12 cellular contexts compared by ENCODE assay signal in the genomic region with DNA sequence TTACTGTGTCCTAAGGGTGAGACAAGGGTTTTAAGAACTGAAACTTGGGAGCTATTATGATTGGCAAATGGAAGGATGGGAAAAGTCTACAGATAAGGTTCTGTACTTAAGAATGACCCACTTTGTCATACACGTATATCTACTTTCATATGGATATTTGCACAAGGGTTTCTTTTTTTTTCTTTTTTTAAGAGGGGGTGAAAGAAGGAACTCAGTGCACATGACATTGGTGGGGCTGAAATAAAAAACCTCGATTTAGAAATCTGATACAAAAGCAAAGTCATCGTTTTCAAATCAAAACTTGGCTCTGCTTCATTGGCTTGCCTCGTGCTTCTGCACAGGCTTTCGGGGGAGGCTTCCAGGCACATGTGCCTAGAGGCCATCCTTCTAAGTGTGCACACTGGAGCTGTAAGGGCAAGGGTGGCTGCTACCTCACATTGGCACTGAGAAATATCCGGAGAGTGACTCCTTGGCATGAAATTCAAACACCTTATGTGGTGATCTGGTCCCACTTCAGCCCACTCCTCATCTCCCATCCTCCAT.
"Had no signal": no experiment of that assay in that cellular context is flagged by ENCODE, and none has a peak within 500 bp of the region (broad histone marks: within the 10 kb centered on the region; RNA-seq: fewer than 3 reads in every experiment).

No MANE protein-coding gene starts in this region.

- H3K9ac ChIP-seq: neural progenitor cell had no signal

- H3K4me2 ChIP-seq: hepatocyte, neural progenitor cell had no signal

- H3K36me3 Mint-ChIP-seq: activated naive CD4-positive, alpha-beta T cell treated with anti-CD3 and anti-CD28 coated beads, Interleukin-2, amount 10 ng/mL, durations not matched to agents 7 days and 5 days; mesothelial cell of epicardium; neural progenitor cell had no signal

- H3K36me3 ChIP-seq: colonic mucosa, neural progenitor cell, pancreas, tibial nerve had no signal

- H3K27ac ChIP-seq: colonic mucosa, epithelial cell of prostate, hepatocyte, neural progenitor cell, pancreas had no signal

- H3K9me3 ChIP-seq: colonic mucosa, pancreas, tibial nerve had no signal

- H3K27me3 ChIP-seq: colonic mucosa, hepatocyte, neural progenitor cell, pancreas, tibial nerve had no signal

- H2AFZ ChIP-seq: hepatocyte, neural progenitor cell had no signal

- DNase-seq: activated CD4-positive, alpha-beta T cell treated with anti-CD3 and anti-CD28 coated beads, Interleukin-2, amount 10 ng/mL, durations not matched to agents 7 days and 5 days; activated naive CD4-positive, alpha-beta T cell treated with anti-CD3 and anti-CD28 coated beads, Interleukin-2, amount 10 ng/mL, durations not matched to agents 7 days and 5 days; activated T-cell treated with anti-CD3 and anti-CD28 coated beads for 4 hours; colonic mucosa; effector CD4-positive, alpha-beta T cell; pancreas had no signal

- H3K4me1 ChIP-seq: colonic mucosa, neural progenitor cell, pancreas had no signal

- H3K4me3 ChIP-seq: colonic mucosa, hepatocyte, neural progenitor cell, pancreas, tibial nerve had no signal

- H3K79me2 ChIP-seq: hepatocyte had no signal

- H3K4me3 Mint-ChIP-seq: activated CD4-positive, alpha-beta T cell treated with anti-CD3 and anti-CD28 coated beads, Interleukin-2, amount 10 ng/mL, durations not matched to agents 7 days and 5 days; activated naive CD4-positive, alpha-beta T cell treated with anti-CD3 and anti-CD28 coated beads, Interleukin-2, amount 10 ng/mL, durations not matched to agents 7 days and 5 days; mesothelial cell of epicardium; neural progenitor cell had no signal

- H3K9me3 Mint-ChIP-seq: activated CD4-positive, alpha-beta T cell treated with anti-CD3 and anti-CD28 coated beads, Interleukin-2, amount 10 ng/mL, durations not matched to agents 7 days and 5 days had no signal

- H3K27ac Mint-ChIP-seq: activated CD4-positive, alpha-beta T cell treated with anti-CD3 and anti-CD28 coated beads, Interleukin-2, amount 10 ng/mL, durations not matched to agents 7 days and 5 days; activated naive CD4-positive, alpha-beta T cell treated with anti-CD3 and anti-CD28 coated beads, Interleukin-2, amount 10 ng/mL, durations not matched to agents 7 days and 5 days; activated T-helper 2 cell treated with anti-CD3 and anti-CD28 coated beads, Interferon-gamma antibody, Interleukin-2, Interleukin-4, amounts not matched to agents 10 μg/mL and 5 μg/mL and 100 μg/mL, durations not matched to agents 14 hours and 24 hours and 36 hours; mesothelial cell of epicardium; neural progenitor cell had no signal
